7 cellular contexts compared by ENCODE assay signal in genomic region chr11:35138058-35138457, GRCh38. TPM values are rescaled to one million over a fixed set of nuclear protein-coding genes. Genes with fewer than 3 reads are reported as not detected.
DNase-seq lines count a peak whose midpoint lies in the region; ATAC-seq and TF ChIP-seq lines count a peak whose summit lies in the region.

No MANE protein-coding gene starts in this region.

- no peak overlapping the region for H3K27ac Mint-ChIP-seq in WTC11

- DNase-seq in GM23248 = no peak
- DNase-seq in WTC11 (ENCODE audit: low spot score) = no peak
- DNase-seq in fibroblast of lung (ENCODE audit: low read depth in 2 of 2) = peak in 1 of 2 donors; percentile 67
- DNase-seq in NCI-H510A (lab: John Stamatoyannopoulos, UW) = no peak
- DNase-seq in A172 (ENCODE audit: low spot score) = no peak

- H3K27ac ChIP-seq in GM23248 (peak overlapping the region; percentile 97), fibroblast of lung (ENCODE audit: insufficient read depth, low read length) (peak overlapping the region; percentile 91), skin epidermis (peak overlapping the region in 15 of 21 experiments; percentile 94 to 100 (median 99))

- H3K27me3 ChIP-seq in GM23248 (replicated peaks; ENCODE audit: insufficient read depth) (no peaks in the 10 kb centered on the region), fibroblast of lung (ENCODE audit: control insufficient read depth, insufficient read depth, low read length) (no peaks in the 10 kb centered on the region)

- H3K9me3 ChIP-seq in GM23248 (ENCODE audit: low read depth) (no peaks in the 10 kb centered on the region), fibroblast of lung (ENCODE audit: control insufficient read depth, insufficient read depth, low read depth, low read length) (no peaks in the 10 kb centered on the region)

- H3K4me3 ChIP-seq in GM23248 = peak overlapping the region; percentile 95
- peak overlapping the region in 3 of 4 experiments; percentile 92 to 99 (median 97) for H3K4me3 ChIP-seq in fibroblast of lung (replicated peaks in 1 of 4; ENCODE audit: control extremely low read depth in 1 of 4, insufficient read depth in 1 of 4, low read depth in 3 of 4, low read length in 4 of 4)
- H3K4me3 ChIP-seq in skin epidermis = peak overlapping the region in 3 of 7 experiments; percentile 61 to 84 (median 71)

- no peak for TF ChIP-seq CTCF in WTC11 (IDR thresholded peaks at IDR 0.05)
- TF ChIP-seq CTCF in fibroblast of lung (conservative IDR thresholded peaks at IDR 0.05 in 1 of 2, IDR thresholded peaks at IDR 0.05 in 1 of 2; ENCODE audit: low read depth in 1 of 2, low read length in 2 of 2) = no peak

- peaks cover 63% of the 10 kb centered on the region for H3F3A ChIP-seq in GM23248 (ENCODE audit: insufficient read depth)

- H3K36me3 Mint-ChIP-seq in WTC11 = no peaks in the 10 kb centered on the region

- POLR2A ChIA-PET in WTC11 (lab: Charles Lee) = interaction anchor here (0.8 kb wide), 1 partner anchor 14 kb away, joined by 3 read pairs; no protein-coding TSS in a partner anchor

- H2AFZ ChIP-seq in GM23248 = no peak overlapping the region
- H2AFZ ChIP-seq in fibroblast of lung (ENCODE audit: low read length) = no peak overlapping the region

- H3K4me3 Mint-ChIP-seq in WTC11 = peak overlapping the region; percentile 79

- peaks cover 69% of the 10 kb centered on the region for H3K27me3 Mint-ChIP-seq in WTC11 (ENCODE audit: low read depth)

- H3K4me1 Mint-ChIP-seq in WTC11 = peaks cover 13% of the 10 kb centered on the region

- H3K9ac ChIP-seq in GM23248 (peak overlapping the region; percentile 99), fibroblast of lung (ENCODE audit: insufficient read depth, low read length) (no peak overlapping the region)

- no peaks in the 10 kb centered on the region for H3K9me3 Mint-ChIP-seq in WTC11

- 29 to 38% methylated on average over 1 of the region's 1 CpG for WGBS in GM23248 (ENCODE audit: low coverage in 1 of 2, low lambda C conversion rate in 2 of 2, missing lambda C conversion rate in 2 of 2), 2 experiments

- no peaks in the 10 kb centered on the region for H3K9me2 ChIP-seq in GM23248 (ENCODE audit: insufficient read depth)

- H3K4me1 ChIP-seq in GM23248 (ENCODE audit: insufficient read depth) (peaks cover 25% of the 10 kb centered on the region), fibroblast of lung (ENCODE audit: control insufficient read depth, extremely low read depth, insufficient read depth, low read length) (peaks cover 9% of the 10 kb centered on the region)

- in situ Hi-C loops in GM23248 (cut with MboI) = no loop called here

- H3K4me2 ChIP-seq in GM23248 (ENCODE audit: unreplicated experiment) (peak overlapping the region; percentile 95), fibroblast of lung (ENCODE audit: extremely low read depth, insufficient read depth, low read length) (peak overlapping the region; percentile 94)

- H3K79me2 ChIP-seq in GM23248 (ENCODE audit: insufficient read depth) (peaks cover 50% of the 10 kb centered on the region), fibroblast of lung (ENCODE audit: control insufficient read depth, insufficient read depth, low read length) (peaks cover 48% of the 10 kb centered on the region)

- H3K36me3 ChIP-seq in GM23248 (ENCODE audit: low read depth) (peaks cover 2% of the 10 kb centered on the region; the same call in 1 of the 2 replicates), fibroblast of lung (ENCODE audit: control insufficient read depth, insufficient read depth, low read length) (peaks cover 6% of the 10 kb centered on the region)

- H4K20me1 ChIP-seq in GM23248 (ENCODE audit: insufficient read depth) (no peaks in the 10 kb centered on the region), fibroblast of lung (ENCODE audit: control insufficient read depth, extremely low read depth, insufficient read depth, low read length) (no peaks in the 10 kb centered on the region)

- CTCF ChIA-PET in WTC11 (lab: Charles Lee) = interaction anchor here (0.6 to 1.7 kb wide), 2 partner anchors 25 to 99 kb away, joined by 3 to 6 read pairs; no protein-coding TSS in a partner anchor

- no peak for ATAC-seq in WTC11
- ATAC-seq in GM19395 (IDR thresholded peaks at IDR 0.05; ENCODE audit: unreplicated experiment) = no peak

TF ChIP-seq in WTC11, 78 proteins besides CTCF, POLR2A, EP300 and RAD21:
- TF ChIP-seq E2F5 (CRISPR knock-in tag; IDR thresholded peaks at IDR 0.05) (no peak), MLX (CRISPR knock-in tag; IDR thresholded peaks at IDR 0.05) (no peak), STAT6 (CRISPR knock-in tag; conservative IDR thresholded peaks at IDR 0.05; ENCODE audit: low read depth) (no peak), FOXJ3 (CRISPR knock-in tag; IDR thresholded peaks at IDR 0.05; ENCODE audit: borderline replicate concordance) (no peak), IRF1 (CRISPR knock-in tag; IDR thresholded peaks at IDR 0.05) (no peak), IRF2 (CRISPR knock-in tag; IDR thresholded peaks at IDR 0.05; ENCODE audit: borderline replicate concordance, low read depth) (no peak), ZNF138 (CRISPR knock-in tag; conservative IDR thresholded peaks at IDR 0.05) (no peak), CBFB (CRISPR knock-in tag; IDR thresholded peaks at IDR 0.05; ENCODE audit: low read depth) (no peak), JAZF1 (CRISPR knock-in tag; IDR thresholded peaks at IDR 0.05) (no peak), ZNF423 (CRISPR knock-in tag; IDR thresholded peaks at IDR 0.05) (no peak), EMX1 (CRISPR knock-in tag; IDR thresholded peaks at IDR 0.05) (no peak), ZNF317 (CRISPR knock-in tag; IDR thresholded peaks at IDR 0.05; ENCODE audit: borderline replicate concordance, low read depth) (no peak), SOX15 (CRISPR knock-in tag; IDR thresholded peaks at IDR 0.05) (no peak), ATF2 (CRISPR knock-in tag; IDR thresholded peaks at IDR 0.05; ENCODE audit: borderline replicate concordance, low read depth) (no peak)

RNA-seq across cellular contexts. Expression of gene CD44, which starts 0.9 kb away (rescaled TPM):
- total RNA-seq in GM23248 (2014; rRNA removed; shearing (Covaris generic)) = 405 and 506 TPM in 2 replicates
- 519 and 523 TPM in 2 replicates for polyA plus RNA-seq in GM23248 (2016; fragmentation: Nextera tagmentation; extraction: Ambion mirVana)
- 9.6 to 12.0 TPM (median 10.3 TPM) in 3 replicates for total RNA-seq in WTC11 (2021)
- total RNA-seq in fibroblast of lung = 446 and 660 TPM in 2 replicates
- polyA plus RNA-seq in fibroblast of lung = 980 and 2,078 TPM in 2 replicates
- polyA plus RNA-seq in fibroblast of lung (2012) = 599 and 1,130 TPM in 2 replicates
- polyA minus RNA-seq in fibroblast of lung (ENCODE audit: low replicate concordance) = 898 and 1,775 TPM in 2 replicates
- 179 and 324 TPM in 2 replicates for total RNA-seq in A172 (2014; rRNA removed; shearing (Covaris generic))

Comparison
In these comparisons a context has a peak if more than half of its experiments do, and no peak if none do; other contexts are left out.
1. RNA of gene CD44, which starts 0.9 kb away (total RNA-seq): 446 to 660 TPM in fibroblast of lung, 405 to 506 TPM in GM23248 and 179 to 324 TPM in A172; 9.6 to 12.0 TPM in WTC11; every median in the first group is over 10 times any median in the second.
2. Peak in every context shown above with its lines, with median percentiles within 50 percentile points of each other: H3K27ac ChIP-seq.